24 cellular contexts compared by ENCODE assay signal in the genomic region with DNA sequence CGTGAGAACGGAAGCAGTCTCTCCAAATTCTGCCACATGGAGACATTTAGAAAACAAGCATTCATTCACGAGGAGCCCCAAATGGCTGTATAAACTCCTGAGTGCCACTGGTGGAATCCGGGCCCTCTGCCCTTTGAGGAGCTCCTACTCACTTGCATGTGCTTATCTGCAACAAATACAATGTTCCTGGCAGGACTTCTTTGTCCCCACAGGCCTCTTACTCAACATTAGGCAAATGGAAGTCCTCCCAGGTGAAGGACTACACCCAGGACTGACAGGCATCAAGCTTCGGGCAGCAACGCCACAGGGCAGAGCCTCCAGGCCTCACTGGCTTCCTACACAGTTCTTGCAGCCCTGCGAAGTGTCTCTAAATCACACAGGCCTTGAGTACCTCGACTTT.
A peak's percentile ranks its signal among the peaks of the same experiment; 100 is the strongest.
DNase-seq lines count a peak whose midpoint lies in the region; ATAC-seq and TF ChIP-seq lines count a peak whose summit lies in the region.
"Had no signal": no experiment of that assay in that cellular context is flagged by ENCODE, and none has a peak within 500 bp of the region (broad histone marks: within the 10 kb centered on the region; RNA-seq: fewer than 3 reads in every experiment).

No MANE protein-coding gene starts in this region.

- H4K91ac ChIP-seq in trophoblast cell (ENCODE audit: low read depth, low read length): no peak overlapping the region

- H3K79me2 ChIP-seq in trophoblast cell (ENCODE audit: control insufficient read depth, insufficient read depth, low read length, poor library complexity): no peaks in the 10 kb centered on the region

- no peak overlapping the region for H3K4me3 Mint-ChIP-seq in CD8-positive, alpha-beta T cell
- H3K4me3 Mint-ChIP-seq in Calu3 (ENCODE audit: low read depth, unreplicated experiment): no peak overlapping the region
- H3K4me3 Mint-ChIP-seq: CD14-positive monocyte, HFFc6 had no signal

- CTCF ChIA-PET in CD8-positive, alpha-beta T cell (lab: Charles Lee): no interaction called here
- CTCF ChIA-PET in Calu3 (lab: Charles Lee): no interaction called here

- peak; percentile 44 for DNase-seq in Right ventricle myocardium superior
- DNase-seq in cardiac septum (ENCODE audit: low spot score): no peak
- peak in 1 of 3 donors; percentile 29 for DNase-seq in right cardiac atrium
- peak; percentile 15 to 16 for DNase-seq in trophoblast cell
- no peak for DNase-seq in DMS53 (lab: John Stamatoyannopoulos, UW)
- DNase-seq in CD8-positive, alpha-beta T cell: no peak
- DNase-seq in globus pallidus (ENCODE audit: low spot score): no peak
- DNase-seq in Calu3: no peak
- DNase-seq: 8988T, ACHN, BE2C, GM23248, HFFc6, KG1, MG63, NCI-H1105 treated with DMSO at 0.1 percent for 48 hours, NCI-H146, NCI-H1930, NCI-H2107, NCI-H524, NCI-H748 treated with DMSO at 0.1 percent for 48 hours had no signal

- H2BK12ac ChIP-seq in trophoblast cell (ENCODE audit: low read length): no peak overlapping the region

- H3K36me3 Mint-ChIP-seq in CD8-positive, alpha-beta T cell: no peaks in the 10 kb centered on the region
- no peaks in the 10 kb centered on the region for H3K36me3 Mint-ChIP-seq in Calu3 (ENCODE audit: insufficient read depth, unreplicated experiment)
- H3K36me3 Mint-ChIP-seq: CD14-positive monocyte had no signal

- H4K12ac ChIP-seq in trophoblast cell (ENCODE audit: low read depth, low read length): no peak overlapping the region

- H3K9ac ChIP-seq in trophoblast cell (ENCODE audit: low read length): no peak overlapping the region
- H3K9ac ChIP-seq: GM23248 had no signal

- H3K14ac ChIP-seq in trophoblast cell (ENCODE audit: low read length): no peak overlapping the region

- no peaks in the 10 kb centered on the region for H3K79me1 ChIP-seq in trophoblast cell (ENCODE audit: low read length)

- H3K23ac ChIP-seq in trophoblast cell (ENCODE audit: low read length): no peak overlapping the region

- H3K27me3 Mint-ChIP-seq in CD8-positive, alpha-beta T cell (ENCODE audit: low read depth): peaks cover 12% of the 10 kb centered on the region
- H3K27me3 Mint-ChIP-seq in Calu3 (ENCODE audit: unreplicated experiment): peaks cover 50% of the 10 kb centered on the region

- no peak overlapping the region for H3K4me3 ChIP-seq in right cardiac atrium (ENCODE audit: low read length)
- H3K4me3 ChIP-seq in trophoblast cell (ENCODE audit: low read depth, low read length): no peak overlapping the region
- H3K4me3 ChIP-seq in CD8-positive, alpha-beta T cell (ENCODE audit: low read depth, low read length): no peak overlapping the region
- H3K4me3 ChIP-seq: GM23248, HAP-1, MG63, SJSA1 had no signal

- H3K9me3 ChIP-seq in right cardiac atrium (ENCODE audit: control insufficient read depth, low read length): no peaks in the 10 kb centered on the region
- no peaks in the 10 kb centered on the region for H3K9me3 ChIP-seq in trophoblast cell (ENCODE audit: insufficient read depth, low read depth, low read length)
- H3K9me3 ChIP-seq in CD8-positive, alpha-beta T cell (ENCODE audit: low read length): no peaks in the 10 kb centered on the region
- H3K9me3 ChIP-seq: BE2C, HAP-1, MG63, SJSA1 had no signal

- no peak overlapping the region for H3K27ac Mint-ChIP-seq in CD8-positive, alpha-beta T cell
- H3K27ac Mint-ChIP-seq in Calu3 (ENCODE audit: unreplicated experiment): no peak overlapping the region
- H3K27ac Mint-ChIP-seq: CD14-positive monocyte, HFFc6 had no signal

- peaks cover 3% of the 10 kb centered on the region for H3K4me1 Mint-ChIP-seq in CD8-positive, alpha-beta T cell (ENCODE audit: low read depth)
- H3K4me1 Mint-ChIP-seq in Calu3 (ENCODE audit: low read depth, unreplicated experiment): peaks cover 24% of the 10 kb centered on the region

- H3K27me3 ChIP-seq in right cardiac atrium (ENCODE audit: control insufficient read depth, insufficient read depth): no peaks in the 10 kb centered on the region
- H3K27me3 ChIP-seq in trophoblast cell (ENCODE audit: insufficient read depth, low read length): no peaks in the 10 kb centered on the region
- no peaks in the 10 kb centered on the region for H3K27me3 ChIP-seq in CD8-positive, alpha-beta T cell (ENCODE audit: insufficient read depth, low read length)
- H3K27me3 ChIP-seq: BE2C, MG63, SJSA1 had no signal

- H3K18ac ChIP-seq in trophoblast cell (ENCODE audit: low read length): no peak overlapping the region

- H2AK5ac ChIP-seq in trophoblast cell (ENCODE audit: low read length): no peak overlapping the region

- H3K27ac ChIP-seq in right cardiac atrium (ENCODE audit: low read length) (peak overlapping the region; percentile 33), trophoblast cell (ENCODE audit: low read depth, low read length) (no peak overlapping the region)
- H3K27ac ChIP-seq in CD8-positive, alpha-beta T cell (ENCODE audit: low read depth, low read length): no peak overlapping the region
- H3K27ac ChIP-seq: GM23248, SJSA1 had no signal

- intact Hi-C loops in Right ventricle myocardium superior (cut with DNase I): no loop called here
- intact Hi-C loops in cardiac septum (cut with DNase I): no loop called here
- intact Hi-C loops in right cardiac atrium (cut with DNase I): loop anchor here in 1 of 4 donors (10.0 kb wide), 1 partner anchor 126 kb away; no protein-coding TSS in a partner anchor
- intact Hi-C loops in CD8-positive, alpha-beta T cell (cut with DNase I, micrococcal nuclease): no loop called here
- intact Hi-C loops in Calu3 (cut with micrococcal nuclease; ENCODE audit: unreplicated experiment): no loop called here

- H2AFZ ChIP-seq in trophoblast cell (ENCODE audit: insufficient read depth, low read length, poor library complexity): no peak overlapping the region
- H2AFZ ChIP-seq: GM23248 had no signal

- BruUV-seq in Calu3 (replicated peaks; lab: Mats Ljungman, UMichigan): no TSS peak

- H3K4me1 ChIP-seq in right cardiac atrium (ENCODE audit: control insufficient read depth, insufficient read depth, low read length): peaks cover 22% of the 10 kb centered on the region
- H3K4me1 ChIP-seq in trophoblast cell (ENCODE audit: control insufficient read depth in 1 of 2, insufficient read depth in 2 of 2, low read length in 2 of 2): peaks cover 3 to 14% of the 10 kb centered on the region in 2 experiments
- no peaks in the 10 kb centered on the region for H3K4me1 ChIP-seq in CD8-positive, alpha-beta T cell (ENCODE audit: insufficient read depth, low read length)
- H3K4me1 ChIP-seq: BE2C, HAP-1 had no signal

- TF ChIP-seq CTCF in CD8-positive, alpha-beta T cell (IDR thresholded peaks at IDR 0.05): no peak
- TF ChIP-seq CTCF in Calu3 (IDR thresholded peaks at IDR 0.05; ENCODE audit: unreplicated experiment): no peak

- no peak overlapping the region for H3K4ac ChIP-seq in trophoblast cell (ENCODE audit: low read depth, low read length)

- no peak overlapping the region for H2BK120ac ChIP-seq in trophoblast cell (ENCODE audit: insufficient read depth, low read length, poor library complexity)

- ATAC-seq in Right ventricle myocardium superior (ENCODE audit: poor library complexity): peak; percentile 56
- ATAC-seq in right cardiac atrium: no peak
- ATAC-seq in CD8-positive, alpha-beta T cell: no peak

- no peak overlapping the region for H4K8ac ChIP-seq in trophoblast cell (ENCODE audit: low read depth, low read length)

- H3K36me3 ChIP-seq in trophoblast cell (ENCODE audit: control insufficient read depth in 1 of 2, insufficient read depth in 2 of 2, low read length in 2 of 2): no peaks in the 10 kb centered on the region
- no peaks in the 10 kb centered on the region for H3K36me3 ChIP-seq in CD8-positive, alpha-beta T cell (ENCODE audit: insufficient read depth, low read length)
- H3K36me3 ChIP-seq: BE2C, HAP-1, MG63, SJSA1 had no signal

- POLR2A ChIA-PET in CD8-positive, alpha-beta T cell (lab: Charles Lee): no interaction called here

- H3K9me3 Mint-ChIP-seq in CD8-positive, alpha-beta T cell: no peaks in the 10 kb centered on the region
- H3K9me3 Mint-ChIP-seq in Calu3 (ENCODE audit: low read depth, unreplicated experiment): no peaks in the 10 kb centered on the region
- H3K9me3 Mint-ChIP-seq: CD14-positive monocyte, HFFc6 had no signal

- no peak overlapping the region for H2BK5ac ChIP-seq in trophoblast cell (ENCODE audit: low read depth, low read length, poor library complexity)

- 89% methylated on average over 8 of the region's 8 CpGs for WGBS in right cardiac atrium
- no CpG with 5 or more reads among the region's 8 CpGs for WGBS in trophoblast cell (ENCODE audit: extremely low coverage, insufficient coverage, insufficient read length)

- no peak overlapping the region for H3K4me2 ChIP-seq in trophoblast cell (ENCODE audit: low read length)

Comparison
In these comparisons a context has a peak if more than half of its experiments do, and no peak if none do; other contexts are left out.
1. DNase-seq: peak in Right ventricle myocardium superior (single experiment) and trophoblast cell (2 of 2); none in cardiac septum (single experiment), DMS53 (single experiment), CD8-positive, alpha-beta T cell (0 of 7), globus pallidus (single experiment) and Calu3 (single experiment).